Comparison of ENCODE assay signal across 1 cellular context in the genomic region with DNA sequence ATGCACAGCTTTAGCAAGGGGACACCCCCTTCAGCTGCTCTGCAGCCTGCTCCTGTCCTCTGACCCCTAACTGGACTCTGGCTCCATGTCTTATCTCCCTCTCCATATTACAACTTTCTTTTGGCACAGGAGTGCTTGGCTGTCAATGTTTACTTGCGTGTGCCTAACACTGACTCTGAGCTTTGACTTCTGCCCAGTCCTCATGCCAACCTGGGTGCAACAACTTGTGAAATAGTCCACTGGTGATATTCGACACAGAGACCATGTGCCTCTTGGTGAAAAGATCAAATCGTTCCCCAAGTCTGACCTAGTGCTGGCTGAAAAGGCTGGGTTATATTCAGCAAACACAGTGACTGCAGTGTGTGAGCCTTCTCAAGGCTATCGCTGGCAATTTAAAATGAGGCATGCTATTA.
A peak's percentile ranks its signal among the peaks of the same experiment; 100 is the strongest.
TF ChIP-seq lines count a peak whose summit lies in the region.

No MANE protein-coding gene starts in this region.

TF ChIP-seq in liver, 16 proteins besides CTCF, POLR2A, EP300 and RAD21 (continued from another document):
- TF ChIP-seq, protein P1, sequence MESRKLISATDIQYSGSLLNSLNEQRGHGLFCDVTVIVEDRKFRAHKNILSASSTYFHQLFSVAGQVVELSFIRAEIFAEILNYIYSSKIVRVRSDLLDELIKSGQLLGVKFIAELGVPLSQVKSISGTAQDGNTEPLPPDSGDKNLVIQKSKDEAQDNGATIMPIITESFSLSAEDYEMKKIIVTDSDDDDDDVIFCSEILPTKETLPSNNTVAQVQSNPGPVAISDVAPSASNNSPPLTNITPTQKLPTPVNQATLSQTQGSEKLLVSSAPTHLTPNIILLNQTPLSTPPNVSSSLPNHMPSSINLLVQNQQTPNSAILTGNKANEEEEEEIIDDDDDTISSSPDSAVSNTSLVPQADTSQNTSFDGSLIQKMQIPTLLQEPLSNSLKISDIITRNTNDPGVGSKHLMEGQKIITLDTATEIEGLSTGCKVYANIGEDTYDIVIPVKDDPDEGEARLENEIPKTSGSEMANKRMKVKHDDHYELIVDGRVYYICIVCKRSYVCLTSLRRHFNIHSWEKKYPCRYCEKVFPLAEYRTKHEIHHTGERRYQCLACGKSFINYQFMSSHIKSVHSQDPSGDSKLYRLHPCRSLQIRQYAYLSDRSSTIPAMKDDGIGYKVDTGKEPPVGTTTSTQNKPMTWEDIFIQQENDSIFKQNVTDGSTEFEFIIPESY (IDR thresholded peaks at IDR 0.05), result peak; percentile 96
TF ChIP-seq in liver: peak in this region for 16.
